10 cellular contexts compared by ENCODE assay signal in genomic region chr4:46930866-46931265, GRCh38. TPM values are rescaled to one million over a fixed set of nuclear protein-coding genes. Genes with fewer than 3 reads are reported as not detected.
"Had no signal": no experiment of that assay in that cellular context is flagged by ENCODE, and none has a peak within 500 bp of the region (broad histone marks: within the 10 kb centered on the region; RNA-seq: fewer than 3 reads in every experiment).

No MANE protein-coding gene starts in this region.

- FAIRE-seq: H1, H54, HepG2 had no signal

- ATAC-seq: GM23338 had no signal

- H3K4me3 ChIP-seq: GM23338 had no signal

- H3K4me2 ChIP-seq: GM23338 had no signal

- DNase-seq: H9, HCEC 1CT, KBM-7 had no signal

- H3K27ac ChIP-seq: HL-60 had no signal

- H2AFZ ChIP-seq: GM23338 had no signal

RNA-seq across cellular contexts. Expression of gene COX7B2, which starts 21.8 kb away (rescaled TPM):
- total RNA-seq: GM23338, H1, H9, HepG2, HT1080 had no signal
- polyA plus RNA-seq: GM23338, H1, HepG2, IgD-negative memory B cell had no signal
